Comparison of ENCODE assay signal across 14 cellular contexts in the genomic region with DNA sequence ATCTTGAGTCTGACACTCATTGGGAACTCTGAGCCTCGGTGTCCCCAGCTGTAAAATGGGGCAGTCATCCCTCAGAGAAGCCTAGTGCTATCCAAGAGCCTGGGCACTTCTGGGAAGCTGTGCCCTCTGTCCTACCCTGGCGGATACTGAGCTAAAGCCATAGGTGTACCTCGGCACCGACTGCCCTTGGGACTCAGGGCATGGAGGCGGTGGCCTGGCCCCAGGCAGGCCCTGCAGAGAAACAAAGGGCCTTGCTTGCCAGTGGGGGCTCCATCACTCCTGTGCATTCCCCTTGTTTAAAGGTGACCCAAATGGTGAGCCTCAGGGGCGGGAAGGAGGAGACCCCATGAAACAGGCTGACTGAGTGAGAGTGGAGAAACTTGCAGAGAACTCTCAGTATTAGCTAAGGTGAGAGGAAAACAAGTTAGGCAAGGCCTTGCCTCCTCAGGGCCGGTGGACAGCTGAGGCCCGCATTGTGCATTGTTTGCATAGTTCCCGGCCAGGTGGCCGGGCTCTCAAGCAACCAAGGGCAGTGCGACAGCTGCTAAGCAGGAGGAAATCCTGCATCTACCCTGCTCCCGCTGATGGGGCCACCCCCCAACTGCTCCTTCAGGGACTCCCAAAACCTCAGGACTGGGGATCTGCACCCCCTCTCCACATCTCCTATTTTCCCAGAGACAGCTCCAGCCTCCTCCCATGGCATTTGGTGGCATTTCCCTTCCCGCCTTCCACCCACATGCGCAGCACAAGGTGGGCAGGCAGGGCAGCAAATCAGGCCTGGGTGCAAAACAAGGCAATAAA. TPM values are rescaled to one million over a fixed set of nuclear protein-coding genes. Genes with fewer than 3 reads are reported as not detected.
DNase-seq lines count a peak whose midpoint lies in the region; ATAC-seq, FAIRE-seq and TF ChIP-seq lines count a peak whose summit lies in the region.
"Had no signal": no experiment of that assay in that cellular context is flagged by ENCODE, and none has a peak within 500 bp of the region (broad histone marks: within the 10 kb centered on the region; RNA-seq: fewer than 3 reads in every experiment).

No MANE protein-coding gene starts in this region.

- no peaks in the 10 kb centered on the region for H3K9me3 ChIP-seq in pancreas
- H3K9me3 ChIP-seq: esophagus muscularis mucosa had no signal

- peaks cover 8% of the 10 kb centered on the region for H3K9me3 Mint-ChIP-seq in glutamatergic neuron (ENCODE audit: unreplicated experiment)
- H3K9me3 Mint-ChIP-seq: activated naive CD4-positive, alpha-beta T cell treated with anti-CD3 and anti-CD28 coated beads, Interleukin-2, amount 50 U/mL, for 72 hours; memory B cell had no signal

- no peak for FAIRE-seq in pancreas (lab: Jason Lieb, UNC)

- peaks cover 20% of the 10 kb centered on the region for H3K4me1 Mint-ChIP-seq in glutamatergic neuron (ENCODE audit: low read depth, unreplicated experiment)

- peaks cover 5% of the 10 kb centered on the region for H3K27me3 Mint-ChIP-seq in glutamatergic neuron (ENCODE audit: unreplicated experiment)
- H3K27me3 Mint-ChIP-seq: memory B cell had no signal

- DNase-seq in NCI-H1417 (lab: John Stamatoyannopoulos, UW), result peak in 2 of 3 experiments; percentile 22 to 66
- DNase-seq in NCI-H1417 treated with DMSO at 0.1 percent for 48 hours (lab: John Stamatoyannopoulos, UW), result no peak
- peak; percentile 80 to 93 (median 88) for DNase-seq in pancreas
- DNase-seq in glutamatergic neuron, result no peak
- DNase-seq: cerebellar nuclear complex; SIG-M5; stimulated activated CD4-positive, alpha-beta T cell treated with anti-CD3 and anti-CD28 coated beads, Interleukin-15, amount 100 ng/mL, for 24 hours had no signal

- ATAC-seq in pancreas, result peak; percentile 48 to 66 (median 54)
- no peak for ATAC-seq in GM21526 (IDR thresholded peaks at IDR 0.05; ENCODE audit: low FRiP score, unreplicated experiment)
- ATAC-seq: activated naive CD4-positive, alpha-beta T cell treated with anti-CD3 and anti-CD28 coated beads, Interleukin-2, amount 50 U/mL, for 72 hours; HCT116 had no signal

- peaks cover 0 to 3% (median 0%) of the 10 kb centered on the region in 3 donors for H3K36me3 ChIP-seq in pancreas

- H3K4me3 Mint-ChIP-seq in glutamatergic neuron (ENCODE audit: unreplicated experiment), result no peak overlapping the region
- H3K4me3 Mint-ChIP-seq: memory B cell had no signal

- H3K4me1 ChIP-seq in pancreas, result peaks cover 32 to 46% (median 41%) of the 10 kb centered on the region in 3 donors

- no peak overlapping the region for H3K27ac Mint-ChIP-seq in glutamatergic neuron (ENCODE audit: unreplicated experiment)
- H3K27ac Mint-ChIP-seq: memory B cell had no signal

- WGBS in pancreas, 2 donors, result 20 to 33% methylated on average over 11 to 14 of the region's 14 CpGs

- H3K27me3 ChIP-seq in pancreas, result no peaks in the 10 kb centered on the region
- H3K27me3 ChIP-seq: esophagus muscularis mucosa had no signal

- H3K27ac ChIP-seq in VCaP, result peak overlapping the region; percentile 74
- peak overlapping the region; percentile 73 to 84 (median 84) for H3K27ac ChIP-seq in pancreas
- H3K27ac ChIP-seq: 22Rv1, esophagus muscularis mucosa had no signal

- no peaks in the 10 kb centered on the region for H3K36me3 Mint-ChIP-seq in glutamatergic neuron (ENCODE audit: unreplicated experiment)
- H3K36me3 Mint-ChIP-seq: memory B cell had no signal

- intact Hi-C loops in pancreas (cut with DNase I), result loop anchor here in 2 of 3 donors (5.0 kb wide), 2 partner anchors 75 to 85 kb away; a partner anchor contains a TSS

- no peak for TF ChIP-seq CTCF in VCaP (conservative IDR thresholded peaks at IDR 0.05)
- no peak for TF ChIP-seq CTCF in pancreas (IDR thresholded peaks at IDR 0.05)
- no peak for TF ChIP-seq CTCF in glutamatergic neuron (IDR thresholded peaks at IDR 0.05; ENCODE audit: partially characterized antibody, unreplicated experiment)

- no peak overlapping the region for H3K4me3 ChIP-seq in pancreas
- H3K4me3 ChIP-seq: esophagus muscularis mucosa had no signal

RNA-seq across cellular contexts. Expression of gene PFKFB4, which starts 4.3 kb away (rescaled TPM):
- total RNA-seq in pancreas (10 to 100 TPM in 1 of 6 donors, 1 to 10 TPM in 5; 7.4 to 12.2 (median 8.2) TPM), glutamatergic neuron (ENCODE audit: unreplicated experiment) (40.3 TPM)
- 10 to 100 TPM in 1 of 2 donors, 1 to 10 TPM in 1; 8.1 to 11.4 TPM for polyA plus RNA-seq in pancreas

RNA-seq across cellular contexts. Expression of gene UCN2, which starts 11.3 kb away (rescaled TPM):
- total RNA-seq in pancreas (not detected), glutamatergic neuron (ENCODE audit: unreplicated experiment) (4.3 TPM)
- under 1 TPM in 1 of 2 donors, not detected in 1; 0.19 TPM for polyA plus RNA-seq in pancreas
- total RNA-seq: esophagus muscularis mucosa had no signal

RNA-seq across cellular contexts. Expression of gene COL7A1, which starts 42.8 kb away (rescaled TPM):
- total RNA-seq in pancreas (1 to 10 TPM in 2 of 6 donors, under 1 TPM in 4; 0.41 to 3.2 (median 0.79) TPM), glutamatergic neuron (ENCODE audit: unreplicated experiment) (62.0 TPM)
- 10 to 100 TPM in 1 of 2 donors, 1 to 10 TPM in 1; 9.9 to 12.6 TPM for polyA plus RNA-seq in pancreas

RNA-seq across cellular contexts. Expression of gene SHISA5, which starts 48.3 kb away (rescaled TPM):
- total RNA-seq in pancreas (10 to 100 TPM; 39.2 to 81.6 (median 45.3) TPM), glutamatergic neuron (ENCODE audit: unreplicated experiment) (261 TPM)
- polyA plus RNA-seq in pancreas, result 10 to 100 TPM; 29.9 to 49.4 TPM

RNA-seq across cellular contexts. Expression of gene UQCRC1, which starts 57.1 kb away (rescaled TPM):
- 100 to 1,000 TPM in 3 of 6 donors, 10 to 100 TPM in 3; 78.6 to 113 (median 97.4) TPM for total RNA-seq in pancreas
- polyA plus RNA-seq in pancreas, result 100 to 1,000 TPM in 1 of 2 donors, 10 to 100 TPM in 1; 89.5 to 110 TPM
- total RNA-seq in glutamatergic neuron (ENCODE audit: unreplicated experiment), result 242 TPM

Comparison
In these comparisons a context has a peak if more than half of its experiments do, and no peak if none do; other contexts are left out.
1. DNase-seq: peak in NCI-H1417 (2 of 3) and pancreas (6 of 6); none in NCI-H1417 treated with DMSO at 0.1 percent for 48 hours (single experiment) and glutamatergic neuron (single experiment).
2. RNA of gene COL7A1, which starts 42.8 kb away (total RNA-seq): 62.0 TPM in glutamatergic neuron (single experiment); 0.41 to 3.2 TPM in pancreas; every median in the first group is over 10 times any median in the second.